In genomic region chr13:25886438-25887214, GRCh38 we compare ENCODE assay signal across 11 cellular contexts.
DNase-seq lines count a peak whose midpoint lies in the region; ATAC-seq lines count a peak whose summit lies in the region.
"Had no signal": no experiment of that assay in that cellular context is flagged by ENCODE, and none has a peak within 500 bp of the region (broad histone marks: within the 10 kb centered on the region; RNA-seq: fewer than 3 reads in every experiment).

No MANE protein-coding gene starts in this region.

- no peak overlapping the region for H3K27ac Mint-ChIP-seq in activated T-cell treated with anti-CD3 and anti-CD28 coated beads, Interleukin-2, amount 50 U/mL, for 72 hours

- H3K9me3 Mint-ChIP-seq in activated T-cell treated with anti-CD3 and anti-CD28 coated beads, Interleukin-2, amount 50 U/mL, for 72 hours: no peaks in the 10 kb centered on the region

- no peaks in the 10 kb centered on the region for H3K36me3 ChIP-seq in aorta (ENCODE audit: control insufficient read depth in 1 of 2, insufficient read depth in 2 of 2, low read length in 1 of 2)
- H3K36me3 ChIP-seq: heart right ventricle had no signal

- 86 to 89% methylated on average over 14 of the region's 14 CpGs for WGBS in aorta, 2 donors

- H3K4me3 Mint-ChIP-seq in activated T-cell treated with anti-CD3 and anti-CD28 coated beads, Interleukin-2, amount 50 U/mL, for 72 hours: peak overlapping the region in 1 of 2 donors; percentile 36

- H3K27me3 Mint-ChIP-seq in activated T-cell treated with anti-CD3 and anti-CD28 coated beads, Interleukin-2, amount 50 U/mL, for 72 hours (ENCODE audit: low read depth): no peaks in the 10 kb centered on the region

- peak; percentile 37 for DNase-seq in stimulated activated CD4-positive, alpha-beta T cell treated with anti-CD3 and anti-CD28 coated beads, Interleukin-1b, Interleukin-23, amount 100 ng/mL, for 48 hours
- DNase-seq in stimulated activated CD4-positive, alpha-beta T cell treated with anti-CD3 and anti-CD28 coated beads, Interleukin-12 subunit alpha, Interleukin-12 subunit beta, amount 100 ng/mL, for 4 hours: no peak
- DNase-seq in activated T-cell treated with anti-CD3 and anti-CD28 coated beads, Interleukin-2, amount 50 U/mL, for 72 hours: peak; percentile 25 to 40
- DNase-seq in fibroblast of the conjunctiva (ENCODE audit: low read depth) (peak; percentile 84), aorta (no peak), GM03348 (ENCODE audit: low spot score) (no peak), NCI-H2107 (lab: John Stamatoyannopoulos, UW) (no peak), caudate nucleus (lab: John Stamatoyannopoulos, UW) (no peak)
- DNase-seq: body of pancreas, COR-L47, heart right ventricle had no signal

- no peaks in the 10 kb centered on the region for H3K27me3 ChIP-seq in aorta (ENCODE audit: control insufficient read depth in 1 of 2, insufficient read depth in 2 of 2, low read length in 1 of 2)
- H3K27me3 ChIP-seq: body of pancreas had no signal

- H3K27ac ChIP-seq in aorta (ENCODE audit: low read depth in 1 of 2, low read length in 2 of 2) (no peak overlapping the region), caudate nucleus (ENCODE audit: low read depth, low read length) (no peak overlapping the region)
- H3K27ac ChIP-seq: body of pancreas, heart right ventricle had no signal

- intact Hi-C loops in aorta (cut with DNase I): no loop called here

- ATAC-seq in activated T-cell treated with anti-CD3 and anti-CD28 coated beads, Interleukin-2, amount 50 U/mL, for 72 hours (replicated peaks in 1 of 2): peak; percentile 82 to 83
- peak; percentile 56 for ATAC-seq in aorta (ENCODE audit: low FRiP score)
- ATAC-seq: body of pancreas, heart right ventricle had no signal

- H3K4me1 Mint-ChIP-seq in activated T-cell treated with anti-CD3 and anti-CD28 coated beads, Interleukin-2, amount 50 U/mL, for 72 hours (ENCODE audit: low read depth): peaks cover 58% of the 10 kb centered on the region

- H3K9me3 ChIP-seq in aorta (ENCODE audit: control insufficient read depth, low read length): no peaks in the 10 kb centered on the region
- H3K9me3 ChIP-seq: body of pancreas, heart right ventricle had no signal

- no peak overlapping the region for H3K4me3 ChIP-seq in aorta (ENCODE audit: low read length in 2 of 2)
- H3K4me3 ChIP-seq: body of pancreas, heart right ventricle had no signal

- no peaks in the 10 kb centered on the region for H3K4me1 ChIP-seq in aorta (ENCODE audit: control insufficient read depth in 1 of 2, insufficient read depth in 2 of 2, low read length in 2 of 2)
- H3K4me1 ChIP-seq: body of pancreas had no signal

- H3K36me3 Mint-ChIP-seq in activated T-cell treated with anti-CD3 and anti-CD28 coated beads, Interleukin-2, amount 50 U/mL, for 72 hours (ENCODE audit: insufficient read depth in 2 of 2): no peaks in the 10 kb centered on the region

Comparison
In these comparisons a context has a peak if more than half of its experiments do, and no peak if none do; other contexts are left out.
1. DNase-seq: peak in stimulated activated CD4-positive, alpha-beta T cell treated with anti-CD3 and anti-CD28 coated beads, Interleukin-1b, Interleukin-23, amount 100 ng/mL, for 48 hours (single experiment), activated T-cell treated with anti-CD3 and anti-CD28 coated beads, Interleukin-2, amount 50 U/mL, for 72 hours (2 of 2) and fibroblast of the conjunctiva (single experiment); none in stimulated activated CD4-positive, alpha-beta T cell treated with anti-CD3 and anti-CD28 coated beads, Interleukin-12 subunit alpha, Interleukin-12 subunit beta, amount 100 ng/mL, for 4 hours (single experiment), aorta (0 of 2), GM03348 (single experiment), NCI-H2107 (single experiment) and caudate nucleus (0 of 61).